19 cellular contexts compared by ENCODE assay signal in genomic region chr1:155295183-155295941, GRCh38. TPM values are rescaled to one million over a fixed set of nuclear protein-coding genes. Genes with fewer than 3 reads are reported as not detected.
DNase-seq lines count a peak whose midpoint lies in the region; ATAC-seq, FAIRE-seq and TF ChIP-seq lines count a peak whose summit lies in the region.
"Had no signal": no experiment of that assay in that cellular context is flagged by ENCODE, and none has a peak within 500 bp of the region (broad histone marks: within the 10 kb centered on the region; RNA-seq: fewer than 3 reads in every experiment).

No MANE protein-coding gene starts in this region.

- H3K27ac ChIP-seq in H9 (ENCODE audit: insufficient read length, low read depth, low read length) (no peak overlapping the region), iPS-20b (ENCODE audit: low read length) (no peak overlapping the region), skin epidermis (peak overlapping the region in 1 of 21 experiments; percentile 3)
- H3K27ac ChIP-seq: cardiac muscle cell, SJSA1 had no signal

- H4K5ac ChIP-seq in H9 (ENCODE audit: insufficient read length, low read depth, low read length), result no peak overlapping the region

- no peaks in the 10 kb centered on the region for H3K79me1 ChIP-seq in H9 (ENCODE audit: insufficient read depth, low read depth, low read length, poor library complexity, severe bottlenecking)

- WGBS in H9 (ENCODE audit: extremely low coverage, insufficient read length, low lambda C conversion rate), result no CpG with 5 or more reads among the region's 47 CpGs

- H3K56ac ChIP-seq in H9 (ENCODE audit: insufficient read length, low read depth, low read length), result no peak overlapping the region

- no peak overlapping the region for H2BK20ac ChIP-seq in H9 (ENCODE audit: low read depth, low read length, poor library complexity, severe bottlenecking)

- no peaks in the 10 kb centered on the region for H3K79me2 ChIP-seq in H9 (ENCODE audit: insufficient read depth, low read length)

- peaks cover 18% of the 10 kb centered on the region for H3K27me3 Mint-ChIP-seq in H9 (ENCODE audit: low read depth)

- no peaks in the 10 kb centered on the region for H3K36me3 Mint-ChIP-seq in H9 (ENCODE audit: insufficient read depth in 1 of 3, low read depth in 3 of 3)
- H3K36me3 Mint-ChIP-seq: CD4-positive, CD25-positive, alpha-beta regulatory T cell; mesothelial cell of epicardium had no signal

- no peak overlapping the region for H2AK5ac ChIP-seq in H9 (ENCODE audit: insufficient read length, low read length)

- H3K27ac Mint-ChIP-seq in H9, result no peak overlapping the region
- H3K27ac Mint-ChIP-seq: CD4-positive, CD25-positive, alpha-beta regulatory T cell; mesothelial cell of epicardium had no signal

- peak overlapping the region; percentile 67 for H3K4me2 ChIP-seq in H9 (ENCODE audit: insufficient read depth, insufficient read length, low read length)

- H2BK12ac ChIP-seq in H9 (ENCODE audit: insufficient read length, low read depth, low read length), result no peak overlapping the region

- peak overlapping the region; percentile 72 for H3K18ac ChIP-seq in H9 (ENCODE audit: insufficient read length, low read depth, low read length)

- H3K36me3 ChIP-seq in bronchial epithelial cell (ENCODE audit: control insufficient read depth, insufficient read depth, low read length) (no peaks in the 10 kb centered on the region), iPS-20b (ENCODE audit: insufficient read depth, low read depth, low read length) (no peaks in the 10 kb centered on the region)
- H3K36me3 ChIP-seq: cardiac muscle cell, SJSA1 had no signal

- H2BK5ac ChIP-seq in H9 (ENCODE audit: insufficient read length, low read length), result no peak overlapping the region

- H3K27me3 ChIP-seq in H9 (ENCODE audit: insufficient read depth, low read length) (no peaks in the 10 kb centered on the region; the same call in 1 of the 2 replicates), bronchial epithelial cell (ENCODE audit: control insufficient read depth, insufficient read depth, low read length) (peaks cover 6% of the 10 kb centered on the region), iPS-20b (ENCODE audit: insufficient read depth, low read length) (peaks cover 49% of the 10 kb centered on the region)

- H3K9ac ChIP-seq in H9 (ENCODE audit: extremely low read depth, insufficient read length, low read length) (no peak overlapping the region), iPS-20b (ENCODE audit: low read depth, low read length) (peak overlapping the region; percentile 76; the same call in 1 of the 2 replicates)

- no peak overlapping the region for H3K4ac ChIP-seq in H9 (ENCODE audit: low read depth, low read length)

- H3K9me3 ChIP-seq in H9 (ENCODE audit: control insufficient read depth, low read depth, low read length) (no peaks in the 10 kb centered on the region), iPS-20b (ENCODE audit: insufficient read depth, low read depth, low read length) (no peaks in the 10 kb centered on the region)
- H3K9me3 ChIP-seq: SJSA1 had no signal

- H3K4me3 ChIP-seq in bronchial epithelial cell (ENCODE audit: low read depth, low read length) (peak overlapping the region; percentile 9), iPS-20b (ENCODE audit: low read length) (peak overlapping the region; percentile 73), skin epidermis (peak overlapping the region in 5 of 7 experiments; percentile 1 to 26 (median 6))
- H3K4me3 ChIP-seq: cardiac muscle cell, SJSA1 had no signal

- no peak overlapping the region for H3T11ph ChIP-seq in H9 (ENCODE audit: low read length)

- H3K4me3 Mint-ChIP-seq in H9, result peak overlapping the region; percentile 17 to 74; a peak in 4 of 5 replicates
- H3K4me3 Mint-ChIP-seq: CD4-positive, CD25-positive, alpha-beta regulatory T cell; mesothelial cell of epicardium had no signal

- no peak overlapping the region for H2BK120ac ChIP-seq in H9 (ENCODE audit: low read depth, low read length, poor library complexity, severe bottlenecking)

- H3K23me2 ChIP-seq in H9 (ENCODE audit: insufficient read length, low read depth, low read length, poor library complexity, severe bottlenecking), result peaks cover 12% of the 10 kb centered on the region

- peak; percentile 68 for DNase-seq in H9
- no peak for DNase-seq in bronchial epithelial cell (ENCODE audit: low read depth)
- no peak for DNase-seq in amygdala (lab: John Stamatoyannopoulos, UW)
- DNase-seq in medulla oblongata (ENCODE audit: extremely low spot score), result no peak
- DNase-seq: CD4-positive, CD25-positive, alpha-beta regulatory T cell; hippocampal formation; NCI-H2171; NK-92 treated with Interleukin-12 subunit alpha and Interleukin-12 subunit beta, amount 100 ng/mL, for 24 hours; stimulated activated CD4-positive, alpha-beta T cell treated with anti-CD3 and anti-CD28 coated beads, Interleukin-4, amount 100 ng/mL, for 1 hour; stimulated activated naive CD4-positive, alpha-beta T cell had no signal

- H2AFZ ChIP-seq in H9 (ENCODE audit: low read length), result no peak overlapping the region

- TF ChIP-seq CTCF in H9 (conservative IDR thresholded peaks at IDR 0.05), result no peak
- TF ChIP-seq CTCF in bronchial epithelial cell (IDR thresholded peaks at IDR 0.05; ENCODE audit: insufficient read depth, low read length, severe bottlenecking), result no peak

- peaks cover 12 to 23% of the 10 kb centered on the region in 2 experiments for H3K4me1 Mint-ChIP-seq in H9

- ATAC-seq in GM18861 (IDR thresholded peaks at IDR 0.05; ENCODE audit: unreplicated experiment), result no peak

- no peak overlapping the region for H2BK15ac ChIP-seq in H9 (ENCODE audit: low read depth, low read length)

- no peak for FAIRE-seq in bronchial epithelial cell (lab: Jason Lieb, UNC)
- FAIRE-seq: TTC549 had no signal

- H3K14ac ChIP-seq in H9 (ENCODE audit: insufficient read depth, low read length), result 0 out of 2 replicates have a peak overlapping the region, but pooled peaks have one; percentile 26

- H3K9me3 Mint-ChIP-seq in H9, result no peaks in the 10 kb centered on the region; a peak in 1 of 5 replicates
- H3K9me3 Mint-ChIP-seq: mesothelial cell of epicardium had no signal

- H3K23ac ChIP-seq in H9 (ENCODE audit: insufficient read length, low read depth, low read length), result no peak overlapping the region

- no peaks in the 10 kb centered on the region for H4K20me1 ChIP-seq in H9 (ENCODE audit: control insufficient read depth, insufficient read depth, insufficient read length)

- H4K8ac ChIP-seq in H9 (replicated peaks; ENCODE audit: insufficient read length, low read depth, low read length), result no peak overlapping the region

- H3K4me1 ChIP-seq in H9 (ENCODE audit: insufficient read depth, low read length) (no peaks in the 10 kb centered on the region; the same call in 1 of the 2 replicates), iPS-20b (ENCODE audit: insufficient read depth, low read length) (0 out of 2 replicates have a peak, but pooled peaks cover 3% of the 10 kb centered on the region)
- H3K4me1 ChIP-seq: SJSA1 had no signal

- H4K91ac ChIP-seq in H9 (ENCODE audit: insufficient read length, low read depth, low read length), result no peak overlapping the region

RNA-seq across cellular contexts. Expression of gene PKLR, which starts 5.9 kb away (rescaled TPM):
- total RNA-seq in H9 (2021) (0.13 TPM in 1 of 2 replicates, not detected in the other), bronchial epithelial cell (not detected in 2 replicates)
- total RNA-seq: CD4-positive, CD25-positive, alpha-beta regulatory T cell; M059J; posterior vena cava; SJSA1 had no signal

RNA-seq across cellular contexts. Expression of gene FDPS, which starts 13.3 kb away (rescaled TPM):
- total RNA-seq in H9 (2021) (271 and 273 TPM in 2 replicates), bronchial epithelial cell (103 and 167 TPM in 2 replicates)

RNA-seq across cellular contexts. Expression of gene HCN3, which starts 18.1 kb away (rescaled TPM):
- total RNA-seq in H9 (2021), result 4.7 and 5.4 TPM in 2 replicates
- total RNA-seq in bronchial epithelial cell, result 0.90 and 1.1 TPM in 2 replicates

RNA-seq across cellular contexts. Expression of gene CLK2, which starts 22.1 kb away (rescaled TPM):
- 77.5 and 81.5 TPM in 2 replicates for total RNA-seq in H9 (2021)
- total RNA-seq in bronchial epithelial cell, result 19.7 and 23.4 TPM in 2 replicates

RNA-seq across cellular contexts. Expression of gene RUSC1, which starts 25.3 kb away (rescaled TPM):
- total RNA-seq in H9 (2021), result 66.9 and 70.8 TPM in 2 replicates
- total RNA-seq in bronchial epithelial cell, result 13.2 and 20.6 TPM in 2 replicates

Comparison
In these comparisons a context has a peak if more than half of its experiments do, and no peak if none do; other contexts are left out.
1. H3K4me3 ChIP-seq: peak in every context shown above with its lines; median percentile 73 in iPS-20b; 9 in bronchial epithelial cell; 6 in skin epidermis.